In the genomic region with DNA sequence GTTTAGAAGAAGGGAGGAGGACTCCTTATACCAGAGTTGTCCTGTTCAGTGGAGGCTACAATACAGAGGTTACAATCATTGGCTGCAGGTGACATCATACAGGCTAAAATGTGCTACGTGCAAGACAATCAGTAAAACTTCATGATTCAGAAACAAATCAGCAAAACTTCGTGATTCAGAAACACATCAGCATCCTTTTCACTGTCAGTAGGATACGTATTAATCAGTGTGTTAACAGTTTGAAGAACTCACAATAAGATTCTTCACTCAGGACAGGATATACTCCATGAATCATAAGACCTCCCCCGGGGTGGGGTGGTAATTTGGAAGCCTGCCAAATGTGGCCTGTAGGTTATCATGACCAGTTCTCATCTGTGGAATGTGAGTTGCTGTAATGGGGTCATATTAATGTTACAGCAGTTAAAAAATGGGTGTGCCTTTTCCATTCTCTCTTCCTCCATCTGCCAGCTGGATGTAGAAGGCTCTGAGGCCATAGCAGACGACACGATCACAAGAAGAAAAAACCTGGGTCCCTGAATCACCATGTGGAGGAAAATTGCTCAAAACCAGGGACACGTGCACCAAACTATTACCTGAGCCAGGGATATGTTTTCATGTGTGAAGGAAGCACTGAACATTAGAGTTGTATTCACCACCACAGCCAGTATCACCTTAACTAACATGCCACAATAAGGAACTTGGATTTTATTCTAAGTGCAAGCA, we compare ENCODE assay signal across 1 cellular context.
TF ChIP-seq lines count a peak whose summit lies in the region.

No MANE protein-coding gene starts in this region.

TF ChIP-seq in K562, 482 proteins besides CTCF, POLR2A, EP300 and RAD21 (continued from another document):
- TF ChIP-seq, protein P1, sequence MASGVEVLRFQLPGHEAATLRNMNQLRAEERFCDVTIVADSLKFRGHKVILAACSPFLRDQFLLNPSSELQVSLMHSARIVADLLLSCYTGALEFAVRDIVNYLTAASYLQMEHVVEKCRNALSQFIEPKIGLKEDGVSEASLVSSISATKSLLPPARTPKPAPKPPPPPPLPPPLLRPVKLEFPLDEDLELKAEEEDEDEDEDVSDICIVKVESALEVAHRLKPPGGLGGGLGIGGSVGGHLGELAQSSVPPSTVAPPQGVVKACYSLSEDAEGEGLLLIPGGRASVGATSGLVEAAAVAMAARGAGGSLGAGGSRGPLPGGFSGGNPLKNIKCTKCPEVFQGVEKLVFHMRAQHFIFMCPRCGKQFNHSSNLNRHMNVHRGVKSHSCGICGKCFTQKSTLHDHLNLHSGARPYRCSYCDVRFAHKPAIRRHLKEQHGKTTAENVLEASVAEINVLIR (CRISPR knock-in tag; IDR thresholded peaks at IDR 0.05), result no peak
- TF ChIP-seq TAL1 (IDR thresholded peaks at IDR 0.05) (0 out of 2 replicates have a peak, but pooled peaks have one; percentile 9), ZNF75A (CRISPR knock-in tag; IDR thresholded peaks at IDR 0.05) (no peak), ATF7 (IDR thresholded peaks at IDR 0.05) (peak; percentile 77), U2AF1 (optimal IDR thresholded peaks at IDR 0.05; ENCODE audit: low read depth, low read length) (no peak), TBL1XR1 (IDR thresholded peaks at IDR 0.05; ENCODE audit: low read length in 2 of 2) (0 out of 4 replicates have a peak, but pooled peaks of 1 of the 2 experiments have one; percentile 7), ARID2 (IDR thresholded peaks at IDR 0.05) (no peak), ZNF766 (CRISPR knock-in tag; conservative IDR thresholded peaks at IDR 0.05) (no peak), CAMTA2 (CRISPR knock-in tag; conservative IDR thresholded peaks at IDR 0.05) (no peak), ZNF282 (CRISPR knock-in tag; IDR thresholded peaks at IDR 0.05) (no peak), BRD4 (IDR thresholded peaks at IDR 0.05) (no peak), POLR2AphosphoS2 (IDR thresholded peaks at IDR 0.05; ENCODE audit: low read length) (no peak), CBFB (CRISPR knock-in tag; IDR thresholded peaks at IDR 0.05) (no peak), GTF2B (IDR thresholded peaks at IDR 0.05; ENCODE audit: extremely low read depth, insufficient read length) (no peak), RBM25 (IDR thresholded peaks at IDR 0.05; ENCODE audit: low read depth, low read length, severe bottlenecking) (no peak), ZNF584 (CRISPR knock-in tag; IDR thresholded peaks at IDR 0.05; ENCODE audit: low read depth) (peak; percentile 44; the same call in 1 of the 2 replicates), ZNF24 (IDR thresholded peaks at IDR 0.05) (peak; percentile 45; the same call in 1 of the 2 replicates), ETV5 (CRISPR knock-in tag; IDR thresholded peaks at IDR 0.05; ENCODE audit: low read depth) (no peak), GATA2 (CRISPR knock-in tag; IDR thresholded peaks at IDR 0.05) (no peak), ZNF165 (CRISPR knock-in tag; IDR thresholded peaks at IDR 0.05; ENCODE audit: borderline replicate concordance) (no peak), HIVEP1 (CRISPR knock-in tag; IDR thresholded peaks at IDR 0.05) (no peak), ID3 (CRISPR knock-in tag; IDR thresholded peaks at IDR 0.05) (no peak), ID3 (tag; IDR thresholded peaks at IDR 0.05) (no peak), MEF2A (IDR thresholded peaks at IDR 0.05; ENCODE audit: control insufficient read depth, low read depth, low read length) (no peak), PTRF (tag; IDR thresholded peaks at IDR 0.05) (no peak), NFATC3 (IDR thresholded peaks at IDR 0.05) (no peak), ZNF764 (CRISPR knock-in tag; IDR thresholded peaks at IDR 0.05; ENCODE audit: low read depth) (no peak), RCOR1 (IDR thresholded peaks at IDR 0.05; ENCODE audit: borderline replicate concordance in 1 of 2, low read depth in 2 of 2, low read length in 2 of 2) (peak in 1 of 2 experiments; percentile 52; a peak in 2 of 4 replicates), NCOR1 (IDR thresholded peaks at IDR 0.05) (0 out of 2 replicates have a peak, but pooled peaks have one; percentile 8), TCF15 (CRISPR knock-in tag; IDR thresholded peaks at IDR 0.05) (no peak), ZEB2 (IDR thresholded peaks at IDR 0.05) (no peak), HMGXB4 (CRISPR knock-in tag; IDR thresholded peaks at IDR 0.05) (no peak), UBTF (IDR thresholded peaks at IDR 0.05; ENCODE audit: borderline replicate concordance in 1 of 2, low read depth in 2 of 2, low read length in 2 of 2) (no peak), ATF2 (CRISPR knock-in tag; IDR thresholded peaks at IDR 0.05) (no peak), NFE2 (IDR thresholded peaks at IDR 0.05; ENCODE audit: low read depth) (no peak), TOE1 (IDR thresholded peaks at IDR 0.05; ENCODE audit: borderline replicate concordance) (no peak), TOE1 (CRISPR knock-in tag; IDR thresholded peaks at IDR 0.05; ENCODE audit: borderline replicate concordance, low read depth) (no peak), DMBX1 (CRISPR knock-in tag; IDR thresholded peaks at IDR 0.05; ENCODE audit: borderline replicate concordance) (no peak), LARP7 (IDR thresholded peaks at IDR 0.05) (no peak), ZKSCAN8 (CRISPR knock-in tag; IDR thresholded peaks at IDR 0.05) (no peak), SAFB2 (IDR thresholded peaks at IDR 0.05; ENCODE audit: borderline replicate concordance, low read depth, low read length, severe bottlenecking) (no peak), U2AF2 (optimal IDR thresholded peaks at IDR 0.05; ENCODE audit: low read depth, low read length) (no peak)
- TF ChIP-seq, protein P2, sequence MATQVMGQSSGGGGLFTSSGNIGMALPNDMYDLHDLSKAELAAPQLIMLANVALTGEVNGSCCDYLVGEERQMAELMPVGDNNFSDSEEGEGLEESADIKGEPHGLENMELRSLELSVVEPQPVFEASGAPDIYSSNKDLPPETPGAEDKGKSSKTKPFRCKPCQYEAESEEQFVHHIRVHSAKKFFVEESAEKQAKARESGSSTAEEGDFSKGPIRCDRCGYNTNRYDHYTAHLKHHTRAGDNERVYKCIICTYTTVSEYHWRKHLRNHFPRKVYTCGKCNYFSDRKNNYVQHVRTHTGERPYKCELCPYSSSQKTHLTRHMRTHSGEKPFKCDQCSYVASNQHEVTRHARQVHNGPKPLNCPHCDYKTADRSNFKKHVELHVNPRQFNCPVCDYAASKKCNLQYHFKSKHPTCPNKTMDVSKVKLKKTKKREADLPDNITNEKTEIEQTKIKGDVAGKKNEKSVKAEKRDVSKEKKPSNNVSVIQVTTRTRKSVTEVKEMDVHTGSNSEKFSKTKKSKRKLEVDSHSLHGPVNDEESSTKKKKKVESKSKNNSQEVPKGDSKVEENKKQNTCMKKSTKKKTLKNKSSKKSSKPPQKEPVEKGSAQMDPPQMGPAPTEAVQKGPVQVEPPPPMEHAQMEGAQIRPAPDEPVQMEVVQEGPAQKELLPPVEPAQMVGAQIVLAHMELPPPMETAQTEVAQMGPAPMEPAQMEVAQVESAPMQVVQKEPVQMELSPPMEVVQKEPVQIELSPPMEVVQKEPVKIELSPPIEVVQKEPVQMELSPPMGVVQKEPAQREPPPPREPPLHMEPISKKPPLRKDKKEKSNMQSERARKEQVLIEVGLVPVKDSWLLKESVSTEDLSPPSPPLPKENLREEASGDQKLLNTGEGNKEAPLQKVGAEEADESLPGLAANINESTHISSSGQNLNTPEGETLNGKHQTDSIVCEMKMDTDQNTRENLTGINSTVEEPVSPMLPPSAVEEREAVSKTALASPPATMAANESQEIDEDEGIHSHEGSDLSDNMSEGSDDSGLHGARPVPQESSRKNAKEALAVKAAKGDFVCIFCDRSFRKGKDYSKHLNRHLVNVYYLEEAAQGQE (CRISPR knock-in tag; IDR thresholded peaks at IDR 0.05; ENCODE audit: low read depth), result no peak
- TF ChIP-seq, protein P3, sequence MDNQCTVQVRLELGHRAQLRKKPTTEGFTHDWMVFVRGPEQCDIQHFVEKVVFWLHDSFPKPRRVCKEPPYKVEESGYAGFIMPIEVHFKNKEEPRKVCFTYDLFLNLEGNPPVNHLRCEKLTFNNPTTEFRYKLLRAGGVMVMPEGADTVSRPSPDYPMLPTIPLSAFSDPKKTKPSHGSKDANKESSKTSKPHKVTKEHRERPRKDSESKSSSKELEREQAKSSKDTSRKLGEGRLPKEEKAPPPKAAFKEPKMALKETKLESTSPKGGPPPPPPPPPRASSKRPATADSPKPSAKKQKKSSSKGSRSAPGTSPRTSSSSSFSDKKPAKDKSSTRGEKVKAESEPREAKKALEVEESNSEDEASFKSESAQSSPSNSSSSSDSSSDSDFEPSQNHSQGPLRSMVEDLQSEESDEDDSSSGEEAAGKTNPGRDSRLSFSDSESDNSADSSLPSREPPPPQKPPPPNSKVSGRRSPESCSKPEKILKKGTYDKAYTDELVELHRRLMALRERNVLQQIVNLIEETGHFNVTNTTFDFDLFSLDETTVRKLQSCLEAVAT (IDR thresholded peaks at IDR 0.05), result no peak
